In the genomic region with DNA sequence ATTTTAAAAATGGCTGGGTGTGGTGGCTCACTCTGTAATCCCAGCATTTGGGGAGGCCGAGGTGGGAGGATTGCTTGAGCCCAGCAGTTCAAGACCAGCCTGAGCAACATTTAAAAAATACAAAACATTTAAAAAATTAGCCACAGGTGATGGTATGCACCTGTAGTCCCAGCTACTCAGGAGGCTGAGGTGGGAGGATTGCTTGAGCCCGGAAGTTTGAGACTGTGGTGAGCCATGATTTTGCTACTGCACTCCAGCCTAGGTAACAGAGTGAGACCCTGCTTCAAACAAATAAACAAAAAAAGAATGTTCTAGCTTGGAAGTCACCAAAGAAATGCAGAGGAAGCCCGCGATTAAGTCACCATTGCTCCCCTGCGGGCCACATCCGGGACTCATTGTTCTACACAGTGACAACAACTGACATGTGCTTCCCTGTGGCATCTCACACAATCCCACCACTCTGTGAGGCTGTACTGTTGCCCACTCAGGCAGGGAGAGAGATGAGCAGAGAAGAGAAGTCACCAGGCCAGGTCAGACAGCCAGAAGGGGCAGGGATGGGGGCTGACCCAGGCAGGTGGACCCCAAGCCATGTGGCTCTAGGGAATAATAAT, we compare ENCODE assay signal across 12 cellular contexts. TPM values are rescaled to one million over a fixed set of nuclear protein-coding genes. Genes with fewer than 3 reads are reported as not detected.
DNase-seq lines count a peak whose midpoint lies in the region.
"Had no signal": no experiment of that assay in that cellular context is flagged by ENCODE, and none has a peak within 500 bp of the region (broad histone marks: within the 10 kb centered on the region; RNA-seq: fewer than 3 reads in every experiment).

No MANE protein-coding gene starts in this region.

- H3K27ac ChIP-seq in HUES48 (ENCODE audit: low read depth, low read length) (peak overlapping the region; percentile 28), mesodermal cell (ENCODE audit: low read depth, low read length, severe bottlenecking) (peak overlapping the region; percentile 41)
- H3K27ac ChIP-seq: ascending aorta had no signal

- no peak overlapping the region for H3K9ac ChIP-seq in HUES48 (ENCODE audit: low read depth, low read length)

- peak; percentile 72 to 82 for DNase-seq in dermis microvascular lymphatic vessel endothelial cell (ENCODE audit: low read depth in 2 of 2)
- DNase-seq in HuH-7 (ENCODE audit: low spot score): no peak
- no peak for DNase-seq in NCI-H345 (lab: John Stamatoyannopoulos, UW)
- no peak for DNase-seq in NCI-H2029 (lab: John Stamatoyannopoulos, UW)
- DNase-seq: activated CD4-positive, alpha-beta T cell treated with anti-CD3 and anti-CD28 coated beads for 4 hours; effector memory CD4-positive, alpha-beta T cell; naive thymus-derived CD4-positive, alpha-beta T cell; NCI-H1417 had no signal

- WGBS in mesodermal cell (ENCODE audit: insufficient coverage in 2 of 2), 2 experiments: 63 to 64% methylated on average over 5 of the region's 6 CpGs

- no peaks in the 10 kb centered on the region for H3K9me3 ChIP-seq in HUES48 (ENCODE audit: control insufficient read depth, insufficient read depth, low read length)
- H3K9me3 ChIP-seq in mesodermal cell (ENCODE audit: control insufficient read depth, low read length): no peaks in the 10 kb centered on the region
- H3K9me3 ChIP-seq: ascending aorta had no signal

- no peaks in the 10 kb centered on the region for H3K4me1 ChIP-seq in HUES48 (ENCODE audit: control insufficient read depth, insufficient read depth, low read length)
- no peaks in the 10 kb centered on the region for H3K4me1 ChIP-seq in mesodermal cell (ENCODE audit: control insufficient read depth, insufficient read depth, low read length, poor library complexity, severe bottlenecking)
- H3K4me1 ChIP-seq: ascending aorta had no signal

- H3K36me3 ChIP-seq in HUES48 (ENCODE audit: control insufficient read depth, insufficient read depth, low read length) (peaks cover 81% of the 10 kb centered on the region), mesodermal cell (ENCODE audit: control insufficient read depth, insufficient read depth, low read length) (peaks cover 91% of the 10 kb centered on the region)

- no peak overlapping the region for H3K4me3 ChIP-seq in HUES48 (ENCODE audit: low read depth, low read length)
- H3K4me3 ChIP-seq in mesodermal cell (ENCODE audit: extremely low read depth, insufficient read depth, low read length, poor library complexity, severe bottlenecking): no peak overlapping the region
- H3K4me3 ChIP-seq: ascending aorta, K562 had no signal

- H3K27me3 ChIP-seq in HUES48 (ENCODE audit: control insufficient read depth, insufficient read depth, low read length): no peaks in the 10 kb centered on the region
- H3K27me3 ChIP-seq: ascending aorta had no signal

RNA-seq across cellular contexts. Expression of gene SPATC1L, which starts 18.4 kb away (rescaled TPM):
- 2.1 and 4.8 TPM in 2 replicates for total RNA-seq in dermis microvascular lymphatic vessel endothelial cell
- polyA plus RNA-seq in mesodermal cell (2013, experiment 1 of 2): 39.8 TPM
- polyA plus RNA-seq in mesodermal cell (2013, experiment 2 of 2): 31.9 TPM

RNA-seq across cellular contexts. Expression of gene LSS, which starts 25.9 kb away (rescaled TPM):
- total RNA-seq in dermis microvascular lymphatic vessel endothelial cell: 55.0 and 61.0 TPM in 2 replicates
- 96.0 TPM for polyA plus RNA-seq in mesodermal cell (2013, experiment 1 of 2)
- 87.3 TPM for polyA plus RNA-seq in mesodermal cell (2013, experiment 2 of 2)

RNA-seq across cellular contexts. Expression of gene FTCD, which starts 47.3 kb away (rescaled TPM):
- 0.13 TPM in 1 of 2 replicates, not detected in the other for total RNA-seq in dermis microvascular lymphatic vessel endothelial cell
- 2.3 TPM for polyA plus RNA-seq in mesodermal cell (2013, experiment 1 of 2)
- polyA plus RNA-seq in mesodermal cell (2013, experiment 2 of 2): 1.3 TPM
- polyA plus RNA-seq: naive thymus-derived CD4-positive, alpha-beta T cell had no signal

Comparison
In these comparisons a context has a peak if more than half of its experiments do, and no peak if none do; other contexts are left out.
1. DNase-seq: peak in dermis microvascular lymphatic vessel endothelial cell (2 of 2); none in HuH-7 (single experiment), NCI-H345 (single experiment) and NCI-H2029 (single experiment).